ENCODE assay signal across 1 cellular context in genomic region chr15:85002517-85002916, GRCh38.
A peak's percentile ranks its signal among the peaks of the same experiment; 100 is the strongest.
TF ChIP-seq lines count a peak whose summit lies in the region.

No MANE protein-coding gene starts in this region.

TF ChIP-seq in GM12878, 131 proteins besides CTCF, POLR2A, EP300 and RAD21 (continued from another document and continues in another):
- TF ChIP-seq, protein P1, sequence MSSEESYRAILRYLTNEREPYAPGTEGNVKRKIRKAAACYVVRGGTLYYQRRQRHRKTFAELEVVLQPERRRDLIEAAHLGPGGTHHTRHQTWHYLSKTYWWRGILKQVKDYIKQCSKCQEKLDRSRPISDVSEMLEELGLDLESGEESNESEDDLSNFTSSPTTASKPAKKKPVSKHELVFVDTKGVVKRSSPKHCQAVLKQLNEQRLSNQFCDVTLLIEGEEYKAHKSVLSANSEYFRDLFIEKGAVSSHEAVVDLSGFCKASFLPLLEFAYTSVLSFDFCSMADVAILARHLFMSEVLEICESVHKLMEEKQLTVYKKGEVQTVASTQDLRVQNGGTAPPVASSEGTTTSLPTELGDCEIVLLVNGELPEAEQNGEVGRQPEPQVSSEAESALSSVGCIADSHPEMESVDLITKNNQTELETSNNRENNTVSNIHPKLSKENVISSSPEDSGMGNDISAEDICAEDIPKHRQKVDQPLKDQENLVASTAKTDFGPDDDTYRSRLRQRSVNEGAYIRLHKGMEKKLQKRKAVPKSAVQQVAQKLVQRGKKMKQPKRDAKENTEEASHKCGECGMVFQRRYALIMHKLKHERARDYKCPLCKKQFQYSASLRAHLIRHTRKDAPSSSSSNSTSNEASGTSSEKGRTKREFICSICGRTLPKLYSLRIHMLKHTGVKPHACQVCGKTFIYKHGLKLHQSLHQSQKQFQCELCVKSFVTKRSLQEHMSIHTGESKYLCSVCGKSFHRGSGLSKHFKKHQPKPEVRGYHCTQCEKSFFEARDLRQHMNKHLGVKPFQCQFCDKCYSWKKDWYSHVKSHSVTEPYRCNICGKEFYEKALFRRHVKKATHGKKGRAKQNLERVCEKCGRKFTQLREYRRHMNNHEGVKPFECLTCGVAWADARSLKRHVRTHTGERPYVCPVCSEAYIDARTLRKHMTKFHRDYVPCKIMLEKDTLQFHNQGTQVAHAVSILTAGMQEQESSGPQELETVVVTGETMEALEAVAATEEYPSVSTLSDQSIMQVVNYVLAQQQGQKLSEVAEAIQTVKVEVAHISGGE (CRISPR knock-in tag; IDR thresholded peaks at IDR 0.05): no peak
- no peak for TF ChIP-seq HDAC6 (IDR thresholded peaks at IDR 0.05; ENCODE audit: unreplicated experiment)
- TF ChIP-seq MEF2A (IDR thresholded peaks at IDR 0.05; ENCODE audit: insufficient read depth, low read depth, low read length): no peak
- TF ChIP-seq PAX5 (IDR thresholded peaks at IDR 0.05; ENCODE audit: borderline replicate concordance, low read depth, low read length): no peak
- TF ChIP-seq CEBPZ (IDR thresholded peaks at IDR 0.05; ENCODE audit: low read depth, low read length): no peak
- TF ChIP-seq NR2C2 (IDR thresholded peaks at IDR 0.05; ENCODE audit: borderline replicate concordance, control insufficient read depth, insufficient read length, low read depth): no peak
- no peak for TF ChIP-seq NFYA (IDR thresholded peaks at IDR 0.05; ENCODE audit: borderline replicate concordance, low read depth, low read length)
- 0 out of 4 replicates have a peak, but pooled peaks of 1 of the 2 experiments have one; percentile 2 for TF ChIP-seq BHLHE40 (IDR thresholded peaks at IDR 0.05; ENCODE audit: borderline replicate concordance in 1 of 2, low read depth in 2 of 2, low read length in 1 of 2)
- TF ChIP-seq SIX5 (IDR thresholded peaks at IDR 0.05; ENCODE audit: low read depth, low read length, severe bottlenecking): no peak
- no peak for TF ChIP-seq SIN3A (IDR thresholded peaks at IDR 0.05; ENCODE audit: low read depth, low read length)
- TF ChIP-seq RB1 (IDR thresholded peaks at IDR 0.05; ENCODE audit: borderline replicate concordance): no peak
- no peak for TF ChIP-seq NKRF (conservative IDR thresholded peaks at IDR 0.05)
- no peak for TF ChIP-seq ZNF622 (IDR thresholded peaks at IDR 0.05)
- no peak for TF ChIP-seq BACH1 (IDR thresholded peaks at IDR 0.05; ENCODE audit: borderline replicate concordance)
- TF ChIP-seq ETV6 (conservative IDR thresholded peaks at IDR 0.05 in 1 of 2, IDR thresholded peaks at IDR 0.05 in 1 of 2; ENCODE audit: borderline replicate concordance in 1 of 2, low read depth in 1 of 2): no peak
- TF ChIP-seq MAX (IDR thresholded peaks at IDR 0.05; ENCODE audit: low read depth, low read length): no peak
- no peak for TF ChIP-seq BCLAF1 (IDR thresholded peaks at IDR 0.05)
- no peak for TF ChIP-seq MEF2B (IDR thresholded peaks at IDR 0.05; ENCODE audit: partially characterized antibody, poor library complexity, severe bottlenecking)
- no peak for TF ChIP-seq ATF2 (IDR thresholded peaks at IDR 0.05; ENCODE audit: low read length)
- TF ChIP-seq ZSCAN29 (IDR thresholded peaks at IDR 0.05): no peak
- TF ChIP-seq E4F1 (IDR thresholded peaks at IDR 0.05; ENCODE audit: borderline replicate concordance, partially characterized antibody): no peak
- TF ChIP-seq, protein P2, sequence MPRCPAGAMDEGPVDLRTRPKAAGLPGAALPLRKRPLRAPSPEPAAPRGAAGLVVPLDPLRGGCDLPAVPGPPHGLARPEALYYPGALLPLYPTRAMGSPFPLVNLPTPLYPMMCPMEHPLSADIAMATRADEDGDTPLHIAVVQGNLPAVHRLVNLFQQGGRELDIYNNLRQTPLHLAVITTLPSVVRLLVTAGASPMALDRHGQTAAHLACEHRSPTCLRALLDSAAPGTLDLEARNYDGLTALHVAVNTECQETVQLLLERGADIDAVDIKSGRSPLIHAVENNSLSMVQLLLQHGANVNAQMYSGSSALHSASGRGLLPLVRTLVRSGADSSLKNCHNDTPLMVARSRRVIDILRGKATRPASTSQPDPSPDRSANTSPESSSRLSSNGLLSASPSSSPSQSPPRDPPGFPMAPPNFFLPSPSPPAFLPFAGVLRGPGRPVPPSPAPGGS (IDR thresholded peaks at IDR 0.05; ENCODE audit: borderline replicate concordance, insufficient read depth, low read depth, low read length, poor library complexity, severe bottlenecking): no peak
- TF ChIP-seq CBX5 (IDR thresholded peaks at IDR 0.05; ENCODE audit: low read depth): no peak
- no peak for TF ChIP-seq STAT1 (conservative IDR thresholded peaks at IDR 0.05)
- TF ChIP-seq, protein P3, sequence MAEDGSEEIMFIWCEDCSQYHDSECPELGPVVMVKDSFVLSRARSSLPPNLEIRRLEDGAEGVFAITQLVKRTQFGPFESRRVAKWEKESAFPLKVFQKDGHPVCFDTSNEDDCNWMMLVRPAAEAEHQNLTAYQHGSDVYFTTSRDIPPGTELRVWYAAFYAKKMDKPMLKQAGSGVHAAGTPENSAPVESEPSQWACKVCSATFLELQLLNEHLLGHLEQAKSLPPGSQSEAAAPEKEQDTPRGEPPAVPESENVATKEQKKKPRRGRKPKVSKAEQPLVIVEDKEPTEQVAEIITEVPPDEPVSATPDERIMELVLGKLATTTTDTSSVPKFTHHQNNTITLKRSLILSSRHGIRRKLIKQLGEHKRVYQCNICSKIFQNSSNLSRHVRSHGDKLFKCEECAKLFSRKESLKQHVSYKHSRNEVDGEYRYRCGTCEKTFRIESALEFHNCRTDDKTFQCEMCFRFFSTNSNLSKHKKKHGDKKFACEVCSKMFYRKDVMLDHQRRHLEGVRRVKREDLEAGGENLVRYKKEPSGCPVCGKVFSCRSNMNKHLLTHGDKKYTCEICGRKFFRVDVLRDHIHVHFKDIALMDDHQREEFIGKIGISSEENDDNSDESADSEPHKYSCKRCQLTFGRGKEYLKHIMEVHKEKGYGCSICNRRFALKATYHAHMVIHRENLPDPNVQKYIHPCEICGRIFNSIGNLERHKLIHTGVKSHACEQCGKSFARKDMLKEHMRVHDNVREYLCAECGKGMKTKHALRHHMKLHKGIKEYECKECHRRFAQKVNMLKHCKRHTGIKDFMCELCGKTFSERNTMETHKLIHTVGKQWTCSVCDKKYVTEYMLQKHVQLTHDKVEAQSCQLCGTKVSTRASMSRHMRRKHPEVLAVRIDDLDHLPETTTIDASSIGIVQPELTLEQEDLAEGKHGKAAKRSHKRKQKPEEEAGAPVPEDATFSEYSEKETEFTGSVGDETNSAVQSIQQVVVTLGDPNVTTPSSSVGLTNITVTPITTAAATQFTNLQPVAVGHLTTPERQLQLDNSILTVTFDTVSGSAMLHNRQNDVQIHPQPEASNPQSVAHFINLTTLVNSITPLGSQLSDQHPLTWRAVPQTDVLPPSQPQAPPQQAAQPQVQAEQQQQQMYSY (CRISPR knock-in tag; IDR thresholded peaks at IDR 0.05): no peak
- TF ChIP-seq STAT3 (IDR thresholded peaks at IDR 0.05; ENCODE audit: low read depth, low read length): no peak
- TF ChIP-seq BRCA1 (IDR thresholded peaks at IDR 0.05; ENCODE audit: low read depth, low read length): no peak
- TF ChIP-seq KAT2A (conservative IDR thresholded peaks at IDR 0.05; ENCODE audit: control insufficient read depth, low read depth, low read length): no peak
- no peak for TF ChIP-seq SREBF2 (IDR thresholded peaks at IDR 0.05; ENCODE audit: low read length)
- TF ChIP-seq NFIC (IDR thresholded peaks at IDR 0.05; ENCODE audit: low read depth, low read length): peak; percentile 32; the same call in 1 of the 2 replicates
- no peak for TF ChIP-seq MYB (IDR thresholded peaks at IDR 0.05; ENCODE audit: borderline replicate concordance, low read depth, low read length)
- 0 out of 3 replicates have a peak, but pooled peaks have one; percentile 52 for TF ChIP-seq POU2F2 (IDR thresholded peaks at IDR 0.05; ENCODE audit: borderline replicate concordance, low read depth, low read length)
